ENCODE assay signal across 21 cellular contexts in genomic region chr13:20387006-20387405, GRCh38.
DNase-seq lines count a peak whose midpoint lies in the region; ATAC-seq and TF ChIP-seq lines count a peak whose summit lies in the region.
"Had no signal": no experiment of that assay in that cellular context is flagged by ENCODE, and none has a peak within 500 bp of the region (broad histone marks: within the 10 kb centered on the region; RNA-seq: fewer than 3 reads in every experiment).

No MANE protein-coding gene starts in this region.

- H3K36me3 ChIP-seq in PC-3 (ENCODE audit: low read depth, low read length), result no peaks in the 10 kb centered on the region
- H3K36me3 ChIP-seq in esophagus squamous epithelium, result no peaks in the 10 kb centered on the region
- H3K36me3 ChIP-seq: Peyer's patch had no signal

- H3K27ac ChIP-seq in PC-3 (ENCODE audit: low read length) (peak overlapping the region; percentile 94), esophagus squamous epithelium (peak overlapping the region; percentile 39 to 87 (median 86))
- H3K27ac ChIP-seq: GM23248, KMS-11, Peyer's patch had no signal

- H3K4me2 ChIP-seq in PC-3 (ENCODE audit: low read length), result peak overlapping the region; percentile 50

- no peak overlapping the region for H3K4me3 ChIP-seq in PC-3 (ENCODE audit: low read length)
- no peak overlapping the region for H3K4me3 ChIP-seq in esophagus squamous epithelium
- H3K4me3 ChIP-seq: GM23248, Peyer's patch had no signal

- H3K36me3 Mint-ChIP-seq in activated CD8-positive, alpha-beta T cell treated with anti-CD3 and anti-CD28 coated beads, Interleukin-2, amount 10 ng/mL, durations not matched to agents 7 days and 5 days (ENCODE audit: low read depth), result no peaks in the 10 kb centered on the region
- H3K36me3 Mint-ChIP-seq in activated CD8-positive, alpha-beta T cell treated with anti-CD3 and anti-CD28 coated beads for 36 hours (ENCODE audit: low read depth), result no peaks in the 10 kb centered on the region
- H3K36me3 Mint-ChIP-seq in activated T-helper 1 cell treated with anti-CD3 and anti-CD28 coated beads, Interleukin-12 subunit alpha, Interleukin-12 subunit beta, Interleukin-2, Interleukin-4 antibody, amounts not matched to agents 30 ng/mL and 10 ng/mL and 1 ng/mL, durations not matched to agents 14 hours and 24 hours and 36 hours (ENCODE audit: low read depth), result peaks cover 3% of the 10 kb centered on the region
- H3K36me3 Mint-ChIP-seq: CD8-positive, alpha-beta T cell had no signal

- BruUV-seq in PC-3 (replicated peaks; lab: Mats Ljungman, UMichigan), result no TSS peak

- no peak for TF ChIP-seq CTCF in activated CD8-positive, alpha-beta T cell treated with anti-CD3 and anti-CD28 coated beads for 36 hours (IDR thresholded peaks at IDR 0.05)
- TF ChIP-seq CTCF in PC-3 (conservative IDR thresholded peaks at IDR 0.05; ENCODE audit: low read depth, low read length) (no peak), esophagus squamous epithelium (IDR thresholded peaks at IDR 0.05) (no peak)

- 50 to 81% methylated on average over 5 of the region's 5 CpGs for WGBS in esophagus squamous epithelium, 2 donors

- H3K27ac Mint-ChIP-seq in activated CD8-positive, alpha-beta T cell treated with anti-CD3 and anti-CD28 coated beads, Interleukin-2, amount 10 ng/mL, durations not matched to agents 7 days and 5 days, result no peak overlapping the region
- H3K27ac Mint-ChIP-seq in activated CD8-positive, alpha-beta T cell treated with anti-CD3 and anti-CD28 coated beads for 36 hours, result no peak overlapping the region
- H3K27ac Mint-ChIP-seq in activated T-helper 1 cell treated with anti-CD3 and anti-CD28 coated beads, Interleukin-12 subunit alpha, Interleukin-12 subunit beta, Interleukin-2, Interleukin-4 antibody, amounts not matched to agents 30 ng/mL and 10 ng/mL and 1 ng/mL, durations not matched to agents 14 hours and 24 hours and 36 hours, result peak overlapping the region; percentile 24
- H3K27ac Mint-ChIP-seq: CD8-positive, alpha-beta T cell; H9 had no signal

- no peaks in the 10 kb centered on the region for H4K20me1 ChIP-seq in PC-3 (ENCODE audit: low read length)

- no peaks in the 10 kb centered on the region for H3K79me2 ChIP-seq in PC-3 (ENCODE audit: low read length)

- ATAC-seq in activated CD8-positive, alpha-beta T cell treated with anti-CD3 and anti-CD28 coated beads, Interleukin-2, amount 10 ng/mL, durations not matched to agents 7 days and 5 days, result no peak
- no peak for ATAC-seq in activated CD8-positive, alpha-beta T cell treated with anti-CD3 and anti-CD28 coated beads for 36 hours
- ATAC-seq in PC-3 (no peak; the same call in 1 of the 2 replicates), GM21360 (IDR thresholded peaks at IDR 0.05; ENCODE audit: unreplicated experiment) (no peak), HG03097 (IDR thresholded peaks at IDR 0.05; ENCODE audit: low FRiP score, unreplicated experiment) (no peak)
- ATAC-seq: CD8-positive, alpha-beta T cell had no signal

- H3K4me1 ChIP-seq in PC-3 (ENCODE audit: insufficient read depth, low read length) (peaks cover 45% of the 10 kb centered on the region), esophagus squamous epithelium (peaks cover 0 to 39% (median 17%) of the 10 kb centered on the region in 3 donors)
- H3K4me1 ChIP-seq: Peyer's patch had no signal

- intact Hi-C loops in activated CD8-positive, alpha-beta T cell treated with anti-CD3 and anti-CD28 coated beads for 36 hours (cut with micrococcal nuclease), result no loop called here
- intact Hi-C loops in PC-3 (cut with micrococcal nuclease) (loop anchor here (1.0 kb wide), 2 partner anchors 28 to 33 kb away; no protein-coding TSS in a partner anchor), esophagus squamous epithelium (cut with DNase I) (no loop called here)
- intact Hi-C loops in activated T-helper 1 cell treated with anti-CD3 and anti-CD28 coated beads, Interleukin-12 subunit alpha, Interleukin-12 subunit beta, Interleukin-2, Interleukin-4 antibody, amounts not matched to agents 30 ng/mL and 10 ng/mL and 1 ng/mL, durations not matched to agents 14 hours and 24 hours and 36 hours (cut with micrococcal nuclease), result no loop called here

- peak; percentile 9 for DNase-seq in activated CD8-positive, alpha-beta T cell treated with anti-CD3 and anti-CD28 coated beads, Interleukin-2, amount 10 ng/mL, durations not matched to agents 7 days and 5 days
- no peak for DNase-seq in activated CD8-positive, alpha-beta T cell treated with anti-CD3 and anti-CD28 coated beads for 36 hours
- DNase-seq in PC-3, result no peak
- DNase-seq in activated T-helper 1 cell treated with anti-CD3 and anti-CD28 coated beads, Interleukin-12 subunit alpha, Interleukin-12 subunit beta, Interleukin-2, Interleukin-4 antibody, amounts not matched to agents 30 ng/mL and 10 ng/mL and 1 ng/mL, durations not matched to agents 14 hours and 24 hours and 36 hours (ENCODE audit: low spot score), result no peak
- no peak for DNase-seq in esophagus squamous epithelium (lab: John Stamatoyannopoulos, UW)
- no peak for DNase-seq in retina
- DNase-seq: C1 segment of cervical spinal cord; CD8-positive, alpha-beta T cell; H9; NCI-H1105; NCI-H146; NCI-H2029; NCI-H2227 treated with DMSO at 0.1 percent for 48 hours; NCI-H510A; NCI-H748 treated with DMSO at 0.1 percent for 48 hours; Peyer's patch; SHP77 had no signal

- peaks cover 19% of the 10 kb centered on the region for H3K4me1 Mint-ChIP-seq in activated CD8-positive, alpha-beta T cell treated with anti-CD3 and anti-CD28 coated beads, Interleukin-2, amount 10 ng/mL, durations not matched to agents 7 days and 5 days (ENCODE audit: low read depth)
- peaks cover 12% of the 10 kb centered on the region for H3K4me1 Mint-ChIP-seq in activated CD8-positive, alpha-beta T cell treated with anti-CD3 and anti-CD28 coated beads for 36 hours (ENCODE audit: low read depth)
- peaks cover 19% of the 10 kb centered on the region for H3K4me1 Mint-ChIP-seq in activated T-helper 1 cell treated with anti-CD3 and anti-CD28 coated beads, Interleukin-12 subunit alpha, Interleukin-12 subunit beta, Interleukin-2, Interleukin-4 antibody, amounts not matched to agents 30 ng/mL and 10 ng/mL and 1 ng/mL, durations not matched to agents 14 hours and 24 hours and 36 hours (ENCODE audit: low read depth)
- H3K4me1 Mint-ChIP-seq: H9 had no signal

- peak overlapping the region; percentile 66; the same call in 1 of the 2 replicates for H2AFZ ChIP-seq in PC-3 (ENCODE audit: low read length)
- H2AFZ ChIP-seq: GM23248 had no signal

- CTCF ChIA-PET in activated CD8-positive, alpha-beta T cell treated with anti-CD3 and anti-CD28 coated beads, Interleukin-2, amount 10 ng/mL, durations not matched to agents 7 days and 5 days (lab: Charles Lee), result interaction anchor here (1.5 kb wide), 1 partner anchor 12 kb away, joined by 5 read pairs; no protein-coding TSS in a partner anchor
- CTCF ChIA-PET in activated CD8-positive, alpha-beta T cell treated with anti-CD3 and anti-CD28 coated beads for 36 hours (lab: Charles Lee), result no interaction called here
- CTCF ChIA-PET in PC-3 (lab: Charles Lee), result no interaction called here

- no peaks in the 10 kb centered on the region for H3K9me3 ChIP-seq in PC-3 (ENCODE audit: low read length)
- H3K9me3 ChIP-seq in esophagus squamous epithelium, result peaks cover 0 to 5% (median 0%) of the 10 kb centered on the region in 3 donors

- H3K27me3 ChIP-seq in PC-3 (ENCODE audit: low read length) (no peaks in the 10 kb centered on the region), esophagus squamous epithelium (no peaks in the 10 kb centered on the region)
- H3K27me3 ChIP-seq: Peyer's patch had no signal

- POLR2A ChIA-PET in activated CD8-positive, alpha-beta T cell treated with anti-CD3 and anti-CD28 coated beads, Interleukin-2, amount 10 ng/mL, durations not matched to agents 7 days and 5 days (lab: Charles Lee), result no interaction called here
- POLR2A ChIA-PET in activated CD8-positive, alpha-beta T cell treated with anti-CD3 and anti-CD28 coated beads for 36 hours (lab: Charles Lee), result interaction anchor here (1.1 kb wide), 1 partner anchor 14 kb away, joined by 3 read pairs; no protein-coding TSS in a partner anchor
- POLR2A ChIA-PET in PC-3 (lab: Charles Lee; ENCODE audit: unreplicated experiment), result no interaction called here

- H3K27me3 Mint-ChIP-seq in activated CD8-positive, alpha-beta T cell treated with anti-CD3 and anti-CD28 coated beads, Interleukin-2, amount 10 ng/mL, durations not matched to agents 7 days and 5 days (ENCODE audit: low read depth), result peaks cover 6% of the 10 kb centered on the region
- no peaks in the 10 kb centered on the region for H3K27me3 Mint-ChIP-seq in activated CD8-positive, alpha-beta T cell treated with anti-CD3 and anti-CD28 coated beads for 36 hours
- peaks cover 10% of the 10 kb centered on the region for H3K27me3 Mint-ChIP-seq in activated T-helper 1 cell treated with anti-CD3 and anti-CD28 coated beads, Interleukin-12 subunit alpha, Interleukin-12 subunit beta, Interleukin-2, Interleukin-4 antibody, amounts not matched to agents 30 ng/mL and 10 ng/mL and 1 ng/mL, durations not matched to agents 14 hours and 24 hours and 36 hours (ENCODE audit: insufficient read depth)

- H3K4me3 Mint-ChIP-seq in activated CD8-positive, alpha-beta T cell treated with anti-CD3 and anti-CD28 coated beads, Interleukin-2, amount 10 ng/mL, durations not matched to agents 7 days and 5 days, result no peak overlapping the region
- no peak overlapping the region for H3K4me3 Mint-ChIP-seq in activated CD8-positive, alpha-beta T cell treated with anti-CD3 and anti-CD28 coated beads for 36 hours
- no peak overlapping the region for H3K4me3 Mint-ChIP-seq in activated T-helper 1 cell treated with anti-CD3 and anti-CD28 coated beads, Interleukin-12 subunit alpha, Interleukin-12 subunit beta, Interleukin-2, Interleukin-4 antibody, amounts not matched to agents 30 ng/mL and 10 ng/mL and 1 ng/mL, durations not matched to agents 14 hours and 24 hours and 36 hours
- H3K4me3 Mint-ChIP-seq: CD8-positive, alpha-beta T cell; H9 had no signal

- H3K9ac ChIP-seq in PC-3 (ENCODE audit: low read length), result peak overlapping the region; percentile 27
- H3K9ac ChIP-seq: GM23248, KMS-11 had no signal

- H3K9me3 Mint-ChIP-seq in activated CD8-positive, alpha-beta T cell treated with anti-CD3 and anti-CD28 coated beads, Interleukin-2, amount 10 ng/mL, durations not matched to agents 7 days and 5 days (ENCODE audit: insufficient read depth), result no peaks in the 10 kb centered on the region
- H3K9me3 Mint-ChIP-seq in activated CD8-positive, alpha-beta T cell treated with anti-CD3 and anti-CD28 coated beads for 36 hours, result peaks cover 1% of the 10 kb centered on the region
- H3K9me3 Mint-ChIP-seq in activated T-helper 1 cell treated with anti-CD3 and anti-CD28 coated beads, Interleukin-12 subunit alpha, Interleukin-12 subunit beta, Interleukin-2, Interleukin-4 antibody, amounts not matched to agents 30 ng/mL and 10 ng/mL and 1 ng/mL, durations not matched to agents 14 hours and 24 hours and 36 hours, result peaks cover 3% of the 10 kb centered on the region
- H3K9me3 Mint-ChIP-seq: CD8-positive, alpha-beta T cell had no signal

- H3K9me2 ChIP-seq in PC-3 (replicated peaks; ENCODE audit: low read length), result no peaks in the 10 kb centered on the region

- H3F3A ChIP-seq in PC-3 (ENCODE audit: low read length, unreplicated experiment), result peaks cover 6% of the 10 kb centered on the region

- TF ChIP-seq POLR2A in esophagus squamous epithelium (IDR thresholded peaks at IDR 0.05), result no peak
